In genomic region chr18:55625875-55626274, GRCh38 we compare ENCODE assay signal across 33 cellular contexts.
"Had no signal": no experiment of that assay in that cellular context is flagged by ENCODE, and none has a peak within 500 bp of the region (broad histone marks: within the 10 kb centered on the region; RNA-seq: fewer than 3 reads in every experiment).

No MANE protein-coding gene starts in this region.

- H3K4me3 ChIP-seq: adrenal gland, ascending aorta, body of pancreas, breast epithelium, cardiac muscle cell had no signal

- H3K36me3 ChIP-seq: adrenal gland, ascending aorta, brain microvascular endothelial cell, breast epithelium, cardiac muscle cell had no signal

- ATAC-seq: activated naive CD4-positive, alpha-beta T cell treated with anti-CD3 and anti-CD28 coated beads, Interleukin-2, amount 50 U/mL, for 72 hours; activated naive CD8-positive, alpha-beta T cell treated with anti-CD3 and anti-CD28 coated beads, Interleukin-2, amount 50 U/mL, for 24 hours; activated T-cell treated with anti-CD3 and anti-CD28 coated beads, Interleukin-2, amount 50 U/mL, for 4 hours; activated T-cell treated with anti-CD3 and anti-CD28 coated beads, Interleukin-2, amount 50 U/mL, for 72 hours; activated T-helper 17 cell treated with anti-CD3 and anti-CD28 coated beads, Interleukin-2, amount 50 U/mL, for 72 hours; body of pancreas had no signal

- H3K9me3 ChIP-seq: adrenal gland, ascending aorta, body of pancreas, breast epithelium had no signal

- DNase-seq: activated effector memory CD4-positive, alpha-beta T cell treated with anti-CD3 and anti-CD28 coated beads, Interleukin-2, amount 50 U/mL, for 16 hours; activated effector memory CD4-positive, alpha-beta T cell treated with Interleukin-2 at 50 U/mL for 16 hours; activated gamma-delta T cell; activated gamma-delta T cell treated with Interleukin-2 at 50 U/mL for 16 hours; activated naive CD4-positive, alpha-beta T cell; activated naive CD4-positive, alpha-beta T cell treated with anti-CD3 and anti-CD28 coated beads for 36 hours; activated naive CD4-positive, alpha-beta T cell treated with anti-CD3 and anti-CD28 coated beads, Interleukin-2, amount 10 ng/mL, durations not matched to agents 7 days and 5 days; activated naive CD4-positive, alpha-beta T cell treated with anti-CD3 and anti-CD28 coated beads, Interleukin-2, amount 50 U/mL, for 16 hours; activated naive CD4-positive, alpha-beta T cell treated with Interleukin-2 at 50 U/mL for 16 hours; activated naive CD8-positive, alpha-beta T cell treated with anti-CD3 and anti-CD28 coated beads for 36 hours; activated naive CD8-positive, alpha-beta T cell treated with anti-CD3 and anti-CD28 coated beads, Interleukin-2, amount 10 ng/mL, durations not matched to agents 7 days and 5 days; activated naive CD8-positive, alpha-beta T cell treated with anti-CD3 and anti-CD28 coated beads, Interleukin-2, amount 50 U/mL, for 24 hours; activated T-cell treated with anti-CD3 and anti-CD28 coated beads, Interleukin-2, amount 50 U/mL, for 24 hours; activated T-cell treated with anti-CD3 and anti-CD28 coated beads, Interleukin-2, amount 50 U/mL, for 4 hours; activated T-cell treated with anti-CD3 and anti-CD28 coated beads, Interleukin-2, amount 50 U/mL, for 48 hours; activated T-cell treated with anti-CD3 and anti-CD28 coated beads, Interleukin-2, amount 50 U/mL, for 72 hours; adrenal gland; amniotic stem cell; amygdala; anterior cingulate cortex; aorta; body of pancreas; brain microvascular endothelial cell; central memory CD4-positive, alpha-beta T cell; cerebellar nuclear complex had no signal

- H3K4me1 ChIP-seq: adrenal gland, ascending aorta, body of pancreas, breast epithelium had no signal

- FAIRE-seq: astrocyte, bronchial epithelial cell, colon had no signal

- H3K27ac ChIP-seq: adrenal gland, ascending aorta, body of pancreas, brain microvascular endothelial cell, breast epithelium, cardiac muscle cell had no signal

- H3K27me3 ChIP-seq: adrenal gland, ascending aorta, body of pancreas, brain microvascular endothelial cell, breast epithelium, cardiac muscle cell had no signal
